Comparison of ENCODE assay signal across 11 cellular contexts in the genomic region with DNA sequence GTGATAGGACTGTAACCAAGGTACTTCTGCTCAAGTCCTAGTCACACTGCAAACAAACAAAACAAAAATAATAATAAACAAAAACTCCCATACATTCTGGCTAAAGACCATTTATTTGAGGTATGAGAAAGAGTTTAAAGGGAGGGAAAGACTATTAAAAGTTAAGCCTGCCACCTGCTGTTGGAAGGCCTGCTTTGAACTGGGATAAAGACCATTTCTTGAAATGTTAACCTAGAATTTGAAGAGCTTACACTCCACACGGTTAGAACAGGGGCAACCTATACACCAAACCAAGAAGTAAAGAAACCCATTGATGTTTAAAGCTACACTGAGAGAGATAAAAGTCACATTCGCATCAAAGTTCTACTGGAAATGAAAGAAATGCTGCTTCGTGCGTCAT.
A peak's percentile ranks its signal among the peaks of the same experiment; 100 is the strongest.
DNase-seq lines count a peak whose midpoint lies in the region; ATAC-seq, FAIRE-seq and TF ChIP-seq lines count a peak whose summit lies in the region.
"Had no signal": no experiment of that assay in that cellular context is flagged by ENCODE, and none has a peak within 500 bp of the region (broad histone marks: within the 10 kb centered on the region; RNA-seq: fewer than 3 reads in every experiment).

No MANE protein-coding gene starts in this region.

- H3K36me3 ChIP-seq in kidney (ENCODE audit: control insufficient read depth in 1 of 2, insufficient read depth in 2 of 2, low read length in 2 of 2): peaks cover 5 to 6% of the 10 kb centered on the region in 2 donors

- TF ChIP-seq CTCF in C4-2B (conservative IDR thresholded peaks at IDR 0.05) (peak; percentile 28), kidney (IDR thresholded peaks at IDR 0.05; ENCODE audit: borderline replicate concordance, extremely low read depth, insufficient read depth) (peak; percentile 25)

- H3K4me1 Mint-ChIP-seq in activated CD8-positive, alpha-beta T cell treated with anti-CD3 and anti-CD28 coated beads, Interleukin-2, amount 10 ng/mL, durations not matched to agents 7 days and 5 days (ENCODE audit: low read depth): peaks cover 34% of the 10 kb centered on the region

- POLR2A ChIA-PET in activated CD8-positive, alpha-beta T cell treated with anti-CD3 and anti-CD28 coated beads, Interleukin-2, amount 10 ng/mL, durations not matched to agents 7 days and 5 days (lab: Charles Lee): no interaction called here

- H3K27ac Mint-ChIP-seq in activated CD8-positive, alpha-beta T cell treated with anti-CD3 and anti-CD28 coated beads, Interleukin-2, amount 10 ng/mL, durations not matched to agents 7 days and 5 days: peak overlapping the region; percentile 60

- no peak overlapping the region for H3K9ac ChIP-seq in kidney (ENCODE audit: low read length in 2 of 2)

- FAIRE-seq in GM19239 (lab: Jason Lieb, UNC): peak; percentile 11
- no peak for FAIRE-seq in kidney (lab: Jason Lieb, UNC)

- H3K36me3 Mint-ChIP-seq in activated CD8-positive, alpha-beta T cell treated with anti-CD3 and anti-CD28 coated beads, Interleukin-2, amount 10 ng/mL, durations not matched to agents 7 days and 5 days (ENCODE audit: low read depth): peaks cover 39% of the 10 kb centered on the region

- H3K4me1 ChIP-seq in kidney (ENCODE audit: control insufficient read depth in 1 of 2, insufficient read depth in 1 of 2, low read depth in 1 of 2, low read length in 2 of 2): peaks cover 4 to 17% of the 10 kb centered on the region in 2 donors

- no peak overlapping the region for H3K4me3 Mint-ChIP-seq in activated CD8-positive, alpha-beta T cell treated with anti-CD3 and anti-CD28 coated beads, Interleukin-2, amount 10 ng/mL, durations not matched to agents 7 days and 5 days
- H3K4me3 Mint-ChIP-seq: WTC11 had no signal

- no peak for ATAC-seq in activated CD8-positive, alpha-beta T cell treated with anti-CD3 and anti-CD28 coated beads, Interleukin-2, amount 10 ng/mL, durations not matched to agents 7 days and 5 days
- ATAC-seq in sciatic nerve (no peak), GM21619 (IDR thresholded peaks at IDR 0.05; ENCODE audit: unreplicated experiment) (no peak)
- ATAC-seq: WTC11 had no signal

- CTCF ChIA-PET in activated CD8-positive, alpha-beta T cell treated with anti-CD3 and anti-CD28 coated beads, Interleukin-2, amount 10 ng/mL, durations not matched to agents 7 days and 5 days (lab: Charles Lee): interaction anchor here (0.7 to 1.4 kb wide), 2 partner anchors 9 to 234 kb away, joined by 3 to 6 read pairs; no protein-coding TSS in a partner anchor

- DNase-seq in GM19239 (ENCODE audit: insufficient read length, low spot score) (no peak), kidney (no peak), sciatic nerve (ENCODE audit: low spot score) (no peak), pons (ENCODE audit: low spot score) (no peak), DMS114 treated with DMSO at 0.1 percent for 48 hours (lab: John Stamatoyannopoulos, UW; ENCODE audit: unreplicated experiment) (no peak)
- no peak for DNase-seq in activated CD8-positive, alpha-beta T cell treated with anti-CD3 and anti-CD28 coated beads, Interleukin-2, amount 10 ng/mL, durations not matched to agents 7 days and 5 days
- DNase-seq: effector CD8-positive, alpha-beta T cell; NCI-H1694 had no signal

- intact Hi-C loops in kidney (cut with DNase I): no loop called here
- intact Hi-C loops in sciatic nerve (cut with DNase I): no loop called here

- H3K9me3 Mint-ChIP-seq in activated CD8-positive, alpha-beta T cell treated with anti-CD3 and anti-CD28 coated beads, Interleukin-2, amount 10 ng/mL, durations not matched to agents 7 days and 5 days (ENCODE audit: insufficient read depth): no peaks in the 10 kb centered on the region
- H3K9me3 Mint-ChIP-seq: WTC11 had no signal

- no peak overlapping the region for H3K4me3 ChIP-seq in kidney (ENCODE audit: low read length in 2 of 2)

- H3K9me3 ChIP-seq in kidney (ENCODE audit: control insufficient read depth in 1 of 2, low read length in 2 of 2): no peaks in the 10 kb centered on the region

- H3K27me3 Mint-ChIP-seq in activated CD8-positive, alpha-beta T cell treated with anti-CD3 and anti-CD28 coated beads, Interleukin-2, amount 10 ng/mL, durations not matched to agents 7 days and 5 days (ENCODE audit: low read depth): no peaks in the 10 kb centered on the region

- H3K27ac ChIP-seq in C4-2B (no peak overlapping the region), kidney (ENCODE audit: low read depth in 2 of 2, low read length in 2 of 2) (no peak overlapping the region)
